ENCODE assay signal across 22 cellular contexts in the genomic region with DNA sequence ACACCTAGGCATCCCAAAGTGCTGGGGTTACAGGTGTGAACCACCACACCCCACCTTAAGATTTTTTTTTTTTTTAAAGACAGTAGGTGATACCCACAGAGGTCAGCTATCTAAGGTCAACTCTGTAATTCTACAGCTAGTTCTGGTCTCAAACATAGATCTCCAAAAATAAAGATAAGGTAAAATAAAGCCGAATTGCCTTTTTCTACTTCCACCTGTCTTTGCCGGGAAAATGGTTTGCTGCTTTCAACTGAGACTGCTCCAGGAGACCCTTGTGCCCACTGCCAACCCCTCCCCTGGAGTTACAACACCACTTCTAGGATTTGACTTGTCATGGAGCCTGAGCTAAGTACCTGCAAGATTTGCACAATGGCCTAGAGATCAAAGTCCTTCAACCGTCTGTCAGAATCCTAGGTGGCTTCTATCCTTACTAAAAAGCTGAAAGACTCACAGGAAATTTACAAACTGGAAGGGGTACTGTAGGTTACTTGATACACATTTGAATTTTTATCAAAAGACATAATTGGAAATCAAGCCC.
"Had no signal": no experiment of that assay in that cellular context is flagged by ENCODE, and none has a peak within 500 bp of the region (broad histone marks: within the 10 kb centered on the region; RNA-seq: fewer than 3 reads in every experiment).

No MANE protein-coding gene starts in this region.

- H3K27me3 ChIP-seq: colonic mucosa, transverse colon, uterus had no signal

- H3K9me3 Mint-ChIP-seq: activated CD4-positive, alpha-beta memory T cell treated with anti-CD3 and anti-CD28 coated beads, Interleukin-2, amount 10 ng/mL, durations not matched to agents 7 days and 5 days; activated CD4-positive, alpha-beta T cell treated with anti-CD3 and anti-CD28 coated beads, Interleukin-2, amount 10 ng/mL, durations not matched to agents 24 days and 14 days; activated naive CD4-positive, alpha-beta T cell treated with anti-CD3 and anti-CD28 coated beads for 36 hours; activated naive CD8-positive, alpha-beta T cell treated with anti-CD3 and anti-CD28 coated beads, Interleukin-2, amount 10 ng/mL, durations not matched to agents 7 days and 5 days; activated T-cell treated with anti-CD3 and anti-CD28 coated beads, Interleukin-2, amount 50 U/mL, for 72 hours; mesothelial cell of epicardium; natural killer cell treated with Interleukin-12 subunit alpha and Interleukin-12 subunit beta and Interleukin-15 and Interleukin-18, amount 100 ng/mL, for 72 hours; stimulated activated naive B cell treated with anti-CD40 and anti-IgM and Interleukin-4, amounts not matched to agents 10 μg/mL and 1 μg/mL and 100 μg/mL, for 72 hours had no signal

- H3K79me2 ChIP-seq: parathyroid adenoma had no signal

- H3K27me3 Mint-ChIP-seq: stimulated activated naive B cell treated with anti-CD40 and anti-IgM and Interleukin-4, amounts not matched to agents 10 μg/mL and 1 μg/mL and 100 μg/mL, for 72 hours had no signal

- H3K4me2 ChIP-seq: smooth muscle cell had no signal

- H3K27ac Mint-ChIP-seq: activated CD4-positive, alpha-beta memory T cell treated with anti-CD3 and anti-CD28 coated beads, Interleukin-2, amount 10 ng/mL, durations not matched to agents 7 days and 5 days; activated CD4-positive, alpha-beta T cell treated with anti-CD3 and anti-CD28 coated beads, Interleukin-2, amount 10 ng/mL, durations not matched to agents 24 days and 14 days; activated naive CD4-positive, alpha-beta T cell treated with anti-CD3 and anti-CD28 coated beads for 36 hours; activated naive CD8-positive, alpha-beta T cell treated with anti-CD3 and anti-CD28 coated beads, Interleukin-2, amount 10 ng/mL, durations not matched to agents 7 days and 5 days; activated T-cell treated with anti-CD3 and anti-CD28 coated beads, Interleukin-2, amount 50 U/mL, for 72 hours; mesothelial cell of epicardium; natural killer cell treated with Interleukin-12 subunit alpha and Interleukin-12 subunit beta and Interleukin-15 and Interleukin-18, amount 100 ng/mL, for 72 hours; stimulated activated naive B cell treated with anti-CD40 and anti-IgM and Interleukin-4, amounts not matched to agents 10 μg/mL and 1 μg/mL and 100 μg/mL, for 72 hours; T-helper 17 cell had no signal

- H2AFZ ChIP-seq: parathyroid adenoma had no signal

- ATAC-seq: activated CD4-positive, CD25-positive, alpha-beta regulatory T cell treated with anti-CD3 and anti-CD28 coated beads, Interleukin-2, amount 50 U/mL, for 24 hours; activated T-cell treated with anti-CD3 and anti-CD28 coated beads, Interleukin-2, amount 50 U/mL, for 72 hours; natural killer cell treated with Interleukin-12 subunit alpha and Interleukin-12 subunit beta and Interleukin-15 and Interleukin-18, amount 100 ng/mL, for 72 hours; sciatic nerve; stimulated activated naive B cell treated with anti-CD40 and anti-IgM and Interleukin-4, amounts not matched to agents 10 μg/mL and 1 μg/mL and 100 μg/mL, for 72 hours; T-helper 17 cell had no signal

- DNase-seq: activated CD4-positive, alpha-beta memory T cell treated with anti-CD3 and anti-CD28 coated beads, Interleukin-2, amount 10 ng/mL, durations not matched to agents 7 days and 5 days; activated CD4-positive, alpha-beta T cell treated with anti-CD3 and anti-CD28 coated beads, Interleukin-2, amount 10 ng/mL, durations not matched to agents 24 days and 14 days; activated effector memory CD4-positive, alpha-beta T cell treated with Interleukin-2 at 50 U/mL for 16 hours; activated naive CD4-positive, alpha-beta T cell treated with anti-CD3 and anti-CD28 coated beads for 36 hours; activated naive CD8-positive, alpha-beta T cell treated with anti-CD3 and anti-CD28 coated beads, Interleukin-2, amount 10 ng/mL, durations not matched to agents 7 days and 5 days; activated T-cell treated with anti-CD3 and anti-CD28 coated beads, Interleukin-2, amount 50 U/mL, for 72 hours; amniotic stem cell; colonic mucosa; left ventricle myocardium inferior; mammary epithelial cell; stimulated activated CD4-positive, alpha-beta T cell treated with anti-CD3 and anti-CD28 coated beads, Interleukin-2, amount 100 ng/mL, for 48 hours; stimulated activated CD8-positive, alpha-beta memory T cell treated with anti-CD3 and anti-CD28 coated beads, Interleukin-4, amount 100 ng/mL, for 48 hours; stimulated activated naive B cell treated with anti-CD40 and anti-IgM and Interleukin-4, amounts not matched to agents 10 μg/mL and 1 μg/mL and 100 μg/mL, for 72 hours; T-helper 17 cell; transverse colon; uterus had no signal

- H3K4me1 ChIP-seq: colonic mucosa, parathyroid adenoma, uterus had no signal

- H3K4me3 Mint-ChIP-seq: activated CD4-positive, alpha-beta memory T cell treated with anti-CD3 and anti-CD28 coated beads, Interleukin-2, amount 10 ng/mL, durations not matched to agents 7 days and 5 days; activated CD4-positive, alpha-beta T cell treated with anti-CD3 and anti-CD28 coated beads, Interleukin-2, amount 10 ng/mL, durations not matched to agents 24 days and 14 days; activated naive CD4-positive, alpha-beta T cell treated with anti-CD3 and anti-CD28 coated beads for 36 hours; activated naive CD8-positive, alpha-beta T cell treated with anti-CD3 and anti-CD28 coated beads, Interleukin-2, amount 10 ng/mL, durations not matched to agents 7 days and 5 days; activated T-cell treated with anti-CD3 and anti-CD28 coated beads, Interleukin-2, amount 50 U/mL, for 72 hours; mesothelial cell of epicardium; natural killer cell treated with Interleukin-12 subunit alpha and Interleukin-12 subunit beta and Interleukin-15 and Interleukin-18, amount 100 ng/mL, for 72 hours; stimulated activated naive B cell treated with anti-CD40 and anti-IgM and Interleukin-4, amounts not matched to agents 10 μg/mL and 1 μg/mL and 100 μg/mL, for 72 hours; T-helper 17 cell had no signal

- H3K36me3 ChIP-seq: colonic mucosa, left ventricle myocardium inferior, transverse colon, uterus had no signal

- H3K27ac ChIP-seq: colonic mucosa, left ventricle myocardium inferior, parathyroid adenoma, uterus had no signal

- H3K4me3 ChIP-seq: colonic mucosa, left ventricle myocardium inferior, smooth muscle cell, transverse colon, uterus had no signal

- H3K9me3 ChIP-seq: colonic mucosa, left ventricle myocardium inferior, transverse colon, uterus had no signal

- H3K9ac ChIP-seq: parathyroid adenoma had no signal

- H3K36me3 Mint-ChIP-seq: mesothelial cell of epicardium; natural killer cell treated with Interleukin-12 subunit alpha and Interleukin-12 subunit beta and Interleukin-15 and Interleukin-18, amount 100 ng/mL, for 72 hours had no signal
